23 cellular contexts compared by ENCODE assay signal in the genomic region with DNA sequence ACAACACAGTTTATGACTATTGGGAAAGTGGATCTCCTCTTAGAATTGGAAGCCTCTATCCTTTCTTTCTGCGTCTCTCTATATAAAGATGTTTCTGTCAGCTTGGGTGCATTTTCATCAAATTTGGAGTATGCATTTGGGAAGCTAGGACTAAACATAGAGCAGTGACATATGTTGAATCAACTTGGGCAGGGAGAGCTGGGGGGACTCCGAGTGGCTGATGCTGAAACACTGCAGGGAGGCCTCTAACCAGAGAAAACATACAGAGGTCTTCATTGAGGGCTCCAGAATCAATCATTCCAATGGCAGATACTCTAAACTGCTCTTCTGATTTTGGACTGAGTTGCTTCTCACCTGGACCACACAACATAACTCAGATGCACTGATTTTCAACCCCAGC.
DNase-seq lines count a peak whose midpoint lies in the region; ATAC-seq, FAIRE-seq and TF ChIP-seq lines count a peak whose summit lies in the region.
"Had no signal": no experiment of that assay in that cellular context is flagged by ENCODE, and none has a peak within 500 bp of the region (broad histone marks: within the 10 kb centered on the region; RNA-seq: fewer than 3 reads in every experiment).

No MANE protein-coding gene starts in this region.

- TF ChIP-seq CTCF in A549 (IDR thresholded peaks at IDR 0.05), result no peak
- TF ChIP-seq CTCF in chondrocyte (IDR thresholded peaks at IDR 0.05), result no peak

- H3K36me3 ChIP-seq in mesendoderm (ENCODE audit: control insufficient read depth, insufficient read depth, low read length), result no peaks in the 10 kb centered on the region
- H3K36me3 ChIP-seq: BE2C, BLaER1 had no signal

- H3K56ac ChIP-seq in mesendoderm (ENCODE audit: low read length), result peak overlapping the region; percentile 25

- H4K8ac ChIP-seq in mesendoderm (ENCODE audit: low read depth, low read length), result no peak overlapping the region

- H3K27ac ChIP-seq in A549, result peak overlapping the region; percentile 46 to 77; a peak in 5 of 6 replicates
- H3K27ac ChIP-seq in mesendoderm (ENCODE audit: low read depth, low read length), result no peak overlapping the region
- H3K27ac ChIP-seq: BLaER1 had no signal

- no peak for TF ChIP-seq EP300 in A549 (IDR thresholded peaks at IDR 0.05)

- no peak overlapping the region for H2AK5ac ChIP-seq in mesendoderm (ENCODE audit: low read length)

- H3K4me1 ChIP-seq in A549, result peaks cover 48% of the 10 kb centered on the region
- no peaks in the 10 kb centered on the region for H3K4me1 ChIP-seq in mesendoderm (ENCODE audit: control insufficient read depth, low read depth, low read length)
- H3K4me1 ChIP-seq: BE2C, BLaER1 had no signal

- peaks cover 29% of the 10 kb centered on the region for H3K4me1 Mint-ChIP-seq in chondrocyte (ENCODE audit: low read depth)
- H3K4me1 Mint-ChIP-seq: CD14-positive monocyte; CD4-positive, alpha-beta memory T cell; CD4-positive, CD25-positive, alpha-beta regulatory T cell; CD8-positive, alpha-beta memory T cell had no signal

- no peak overlapping the region for H4K5ac ChIP-seq in mesendoderm (ENCODE audit: low read length)

- FAIRE-seq in A549 (lab: Jason Lieb, UNC), result no peak
- FAIRE-seq: G401.6, GM12891 had no signal

- no peaks in the 10 kb centered on the region for H3K36me3 Mint-ChIP-seq in chondrocyte (ENCODE audit: low read depth)
- H3K36me3 Mint-ChIP-seq: CD14-positive monocyte; CD4-positive, alpha-beta memory T cell; CD4-positive, CD25-positive, alpha-beta regulatory T cell; CD8-positive, alpha-beta memory T cell had no signal

- peak overlapping the region; percentile 53 for H3K27ac Mint-ChIP-seq in chondrocyte (ENCODE audit: unreplicated experiment)
- H3K27ac Mint-ChIP-seq: CD14-positive monocyte; CD4-positive, alpha-beta memory T cell; CD4-positive, CD25-positive, alpha-beta regulatory T cell; CD8-positive, alpha-beta memory T cell had no signal

- H3K27me3 ChIP-seq in mesendoderm (ENCODE audit: insufficient read depth, low read length, poor library complexity), result no peaks in the 10 kb centered on the region
- H3K27me3 ChIP-seq: BE2C, BLaER1 had no signal

- no peak overlapping the region for H2BK15ac ChIP-seq in mesendoderm (replicated peaks; ENCODE audit: low read depth)

- CTCF ChIA-PET in A549 (lab: Yijun Ruan, JAX), result interaction anchor here (1.0 to 2.4 kb wide), 5 partner anchors 12 to 282 kb away, joined by 3 to 7 read pairs (median 4); no protein-coding TSS in a partner anchor

- TF ChIP-seq POLR2A in A549 (IDR thresholded peaks at IDR 0.05; ENCODE audit: low read length), result no peak

- H3K23ac ChIP-seq in mesendoderm (ENCODE audit: low read length), result no peak overlapping the region

- peak overlapping the region; percentile 14 for H2BK120ac ChIP-seq in mesendoderm (ENCODE audit: low read depth, low read length)

- H3K27me3 Mint-ChIP-seq in chondrocyte (ENCODE audit: low read depth), result no peaks in the 10 kb centered on the region
- H3K27me3 Mint-ChIP-seq: CD4-positive, alpha-beta memory T cell; CD4-positive, CD25-positive, alpha-beta regulatory T cell had no signal

- H3K4me2 ChIP-seq in A549, result peak overlapping the region; percentile 66
- H3K4me2 ChIP-seq in mesendoderm (ENCODE audit: low read length), result no peak overlapping the region
- H3K4me2 ChIP-seq: BLaER1 had no signal

- H3K9me3 Mint-ChIP-seq in chondrocyte (ENCODE audit: low read depth), result no peaks in the 10 kb centered on the region

- WGBS in A549 (ENCODE audit: missing lambda C conversion rate), result 88% methylated on average over 2 of the region's 2 CpGs
- no CpG with 5 or more reads among the region's 2 CpGs for WGBS in mesendoderm (ENCODE audit: extremely low coverage, insufficient coverage, low lambda C conversion rate)

- H3K18ac ChIP-seq in mesendoderm (ENCODE audit: low read length), result no peak overlapping the region

- H3K4me3 ChIP-seq in A549 (no peak overlapping the region), mesendoderm (ENCODE audit: low read length) (no peak overlapping the region)
- H3K4me3 ChIP-seq: BLaER1 had no signal

- DNase-seq in A549 (ENCODE audit: low read depth in 1 of 2, low spot score in 1 of 2) (no peak), EH (ENCODE audit: low read depth) (peak; percentile 23), chondrocyte (ENCODE audit: low spot score) (no peak), mesendoderm (no peak), 8988T (no peak), NCI-H2107 treated with DMSO at 0.1 percent for 48 hours (lab: John Stamatoyannopoulos, UW; ENCODE audit: unreplicated experiment) (no peak)
- DNase-seq in stimulated activated CD4-positive, alpha-beta T cell treated with anti-CD3 and anti-CD28 coated beads, Interleukin-2, amount 100 ng/mL, for 48 hours, result no peak
- DNase-seq: BE2C; C1 segment of cervical spinal cord; CD4-positive, alpha-beta memory T cell; CD4-positive, CD25-positive, alpha-beta regulatory T cell; CD8-positive, alpha-beta memory T cell; COR-L47; DMS 273 treated with DMSO at 0.1 percent for 48 hours; DMS153; DMS79; DND-41; GF-D8 had no signal

- POLR2A ChIA-PET in A549 (lab: Yijun Ruan, JAX), result interaction anchor here (1.2 kb wide), 1 partner anchor 25 kb away, joined by 3 read pairs; no protein-coding TSS in a partner anchor

- H3K9me3 ChIP-seq in A549, result no peaks in the 10 kb centered on the region
- H3K9me3 ChIP-seq: BE2C, BLaER1 had no signal

- H3K4ac ChIP-seq in mesendoderm (ENCODE audit: low read depth, low read length), result no peak overlapping the region

- H3K4me3 Mint-ChIP-seq in chondrocyte (ENCODE audit: unreplicated experiment), result no peak overlapping the region
- H3K4me3 Mint-ChIP-seq: CD14-positive monocyte; CD4-positive, alpha-beta memory T cell; CD4-positive, CD25-positive, alpha-beta regulatory T cell; CD8-positive, alpha-beta memory T cell had no signal

- no peak overlapping the region for H2BK5ac ChIP-seq in mesendoderm (ENCODE audit: low read length)

- H3K9ac ChIP-seq in mesendoderm (ENCODE audit: low read length), result no peak overlapping the region
- H3K9ac ChIP-seq: BLaER1 had no signal

- H3K79me1 ChIP-seq in mesendoderm (ENCODE audit: low read length), result no peaks in the 10 kb centered on the region

- ATAC-seq in A549 (no peak), GM18867 (IDR thresholded peaks at IDR 0.05; ENCODE audit: unreplicated experiment) (no peak)

- no peak for TF ChIP-seq RAD21 in A549 (conservative IDR thresholded peaks at IDR 0.05 in 1 of 2, IDR thresholded peaks at IDR 0.05 in 1 of 2)

- no peaks in the 10 kb centered on the region for H3K79me2 ChIP-seq in mesendoderm (ENCODE audit: control insufficient read depth, insufficient read depth, low read length)

TF ChIP-seq in A549, 52 proteins besides CTCF, POLR2A, EP300 and RAD21:
- TF ChIP-seq RNF2 (IDR thresholded peaks at IDR 0.05; ENCODE audit: borderline replicate concordance, low read depth) (no peak), HDAC2 (IDR thresholded peaks at IDR 0.05) (no peak), SREBF2 (IDR thresholded peaks at IDR 0.05) (no peak), CEBPB (IDR thresholded peaks at IDR 0.05) (no peak), ZNF302 (CRISPR knock-in tag; IDR thresholded peaks at IDR 0.05) (no peak), ESRRA (IDR thresholded peaks at IDR 0.05; ENCODE audit: borderline replicate concordance, low read length) (no peak), GATA3 (IDR thresholded peaks at IDR 0.05; ENCODE audit: borderline replicate concordance) (no peak), JUN (IDR thresholded peaks at IDR 0.05) (no peak)
- TF ChIP-seq, protein P1, sequence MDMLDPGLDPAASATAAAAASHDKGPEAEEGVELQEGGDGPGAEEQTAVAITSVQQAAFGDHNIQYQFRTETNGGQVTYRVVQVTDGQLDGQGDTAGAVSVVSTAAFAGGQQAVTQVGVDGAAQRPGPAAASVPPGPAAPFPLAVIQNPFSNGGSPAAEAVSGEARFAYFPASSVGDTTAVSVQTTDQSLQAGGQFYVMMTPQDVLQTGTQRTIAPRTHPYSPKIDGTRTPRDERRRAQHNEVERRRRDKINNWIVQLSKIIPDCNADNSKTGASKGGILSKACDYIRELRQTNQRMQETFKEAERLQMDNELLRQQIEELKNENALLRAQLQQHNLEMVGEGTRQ (IDR thresholded peaks at IDR 0.05), result no peak
